ENCODE assay signal across 22 cellular contexts in genomic region chr5:143447983-143448382, GRCh38. TPM values are rescaled to one million over a fixed set of nuclear protein-coding genes. Genes with fewer than 3 reads are reported as not detected.
DNase-seq lines count a peak whose midpoint lies in the region; ATAC-seq and TF ChIP-seq lines count a peak whose summit lies in the region.
"Had no signal": no experiment of that assay in that cellular context is flagged by ENCODE, and none has a peak within 500 bp of the region (broad histone marks: within the 10 kb centered on the region; RNA-seq: fewer than 3 reads in every experiment).

No MANE protein-coding gene starts in this region.

- H3K4me1 Mint-ChIP-seq in activated CD8-positive, alpha-beta T cell treated with anti-CD3 and anti-CD28 coated beads for 36 hours (ENCODE audit: low read depth): peaks cover 23% of the 10 kb centered on the region
- peaks cover 4% of the 10 kb centered on the region for H3K4me1 Mint-ChIP-seq in activated CD8-positive, alpha-beta T cell treated with anti-CD3 and anti-CD28 coated beads, Interleukin-2, amount 10 ng/mL, durations not matched to agents 7 days and 5 days (ENCODE audit: low read depth)
- H3K4me1 Mint-ChIP-seq in stimulated activated memory B cell treated with anti-CD40 and anti-IgM and Interleukin-4, amounts not matched to agents 10 μg/mL and 1 μg/mL and 100 μg/mL, for 72 hours: peaks cover 10% of the 10 kb centered on the region
- H3K4me1 Mint-ChIP-seq in endothelial cell (ENCODE audit: unreplicated experiment): no peaks in the 10 kb centered on the region

- peak; percentile 59 for ATAC-seq in activated CD8-positive, alpha-beta T cell treated with anti-CD3 and anti-CD28 coated beads for 36 hours
- ATAC-seq in activated CD8-positive, alpha-beta T cell treated with anti-CD3 and anti-CD28 coated beads, Interleukin-2, amount 10 ng/mL, durations not matched to agents 7 days and 5 days: no peak
- ATAC-seq in GM18511 (IDR thresholded peaks at IDR 0.05; ENCODE audit: unreplicated experiment): peak; percentile 55
- peak; percentile 24 for ATAC-seq in stimulated activated memory B cell treated with anti-CD40 and anti-IgM and Interleukin-4, amounts not matched to agents 10 μg/mL and 1 μg/mL and 100 μg/mL, for 72 hours
- ATAC-seq: A549 had no signal

- WGBS in lower leg skin, 2 donors: 92 to 97% methylated on average over 1 of the region's 1 CpG
- WGBS in spleen, 5 donors: 86 to 100% (median 97%) methylated on average over 1 of the region's 1 CpG

- no peaks in the 10 kb centered on the region for H3K36me3 ChIP-seq in Loucy (ENCODE audit: insufficient read depth, low read length)
- no peaks in the 10 kb centered on the region for H3K36me3 ChIP-seq in spleen
- H3K36me3 ChIP-seq: sigmoid colon, SJCRH30, suprapubic skin had no signal

- H3K27me3 ChIP-seq in Loucy (ENCODE audit: insufficient read depth, low read length, poor library complexity, severe bottlenecking) (no peaks in the 10 kb centered on the region), spleen (replicated peaks in 1 of 7) (no peaks in the 10 kb centered on the region)
- H3K27me3 ChIP-seq: sigmoid colon, SJCRH30, suprapubic skin had no signal

- H3K9ac ChIP-seq in Loucy (ENCODE audit: low read depth, low read length, poor library complexity, severe bottlenecking): no peak overlapping the region

- no peaks in the 10 kb centered on the region for H3K27me3 Mint-ChIP-seq in activated CD8-positive, alpha-beta T cell treated with anti-CD3 and anti-CD28 coated beads for 36 hours
- H3K27me3 Mint-ChIP-seq in activated CD8-positive, alpha-beta T cell treated with anti-CD3 and anti-CD28 coated beads, Interleukin-2, amount 10 ng/mL, durations not matched to agents 7 days and 5 days (ENCODE audit: low read depth): no peaks in the 10 kb centered on the region
- no peaks in the 10 kb centered on the region for H3K27me3 Mint-ChIP-seq in stimulated activated memory B cell treated with anti-CD40 and anti-IgM and Interleukin-4, amounts not matched to agents 10 μg/mL and 1 μg/mL and 100 μg/mL, for 72 hours
- H3K27me3 Mint-ChIP-seq in endothelial cell (ENCODE audit: unreplicated experiment): no peaks in the 10 kb centered on the region

- TF ChIP-seq POLR2A in lower leg skin (IDR thresholded peaks at IDR 0.05): no peak
- TF ChIP-seq POLR2A in spleen (IDR thresholded peaks at IDR 0.05): no peak

- no peak for TF ChIP-seq CTCF in activated CD8-positive, alpha-beta T cell treated with anti-CD3 and anti-CD28 coated beads for 36 hours (IDR thresholded peaks at IDR 0.05)
- TF ChIP-seq CTCF in Loucy (conservative IDR thresholded peaks at IDR 0.05; ENCODE audit: low read length): no peak
- no peak for TF ChIP-seq CTCF in endothelial cell (IDR thresholded peaks at IDR 0.05; ENCODE audit: unreplicated experiment)
- TF ChIP-seq CTCF in lower leg skin (IDR thresholded peaks at IDR 0.05): no peak
- TF ChIP-seq CTCF in spleen (IDR thresholded peaks at IDR 0.05 in 8 of 11, conservative IDR thresholded peaks at IDR 0.05 in 3 of 11): no peak

- no peak overlapping the region for H3K27ac ChIP-seq in spleen
- H3K27ac ChIP-seq: sigmoid colon, SJCRH30, suprapubic skin had no signal

- H3F3A ChIP-seq in Loucy (ENCODE audit: low read depth): no peaks in the 10 kb centered on the region

- POLR2A ChIA-PET in activated CD8-positive, alpha-beta T cell treated with anti-CD3 and anti-CD28 coated beads for 36 hours (lab: Charles Lee): interaction anchor here (3.1 kb wide), 1 partner anchor 44 kb away, joined by 13 read pairs; the partner anchor contains the start of gene NR3C1
- POLR2A ChIA-PET in activated CD8-positive, alpha-beta T cell treated with anti-CD3 and anti-CD28 coated beads, Interleukin-2, amount 10 ng/mL, durations not matched to agents 7 days and 5 days (lab: Charles Lee): no interaction called here

- H3K4me3 ChIP-seq in Loucy (ENCODE audit: low read length, poor library complexity, severe bottlenecking) (no peak overlapping the region), lower leg skin (ENCODE audit: low read depth, poor library complexity, severe bottlenecking) (no peak overlapping the region), spleen (no peak overlapping the region)
- H3K4me3 ChIP-seq: A549, sigmoid colon, SJCRH30, suprapubic skin had no signal

- no peaks in the 10 kb centered on the region for H3K79me2 ChIP-seq in Loucy (ENCODE audit: insufficient read depth, low read length)

- peak overlapping the region; percentile 62 for H2AFZ ChIP-seq in Loucy (ENCODE audit: low read length)

- no peaks in the 10 kb centered on the region for H3K9me3 ChIP-seq in Loucy (ENCODE audit: insufficient read depth, low read depth, low read length)
- H3K9me3 ChIP-seq in spleen: no peaks in the 10 kb centered on the region
- H3K9me3 ChIP-seq: A549, sigmoid colon, SJCRH30, suprapubic skin had no signal

- no peak overlapping the region for H3K4me3 Mint-ChIP-seq in activated CD8-positive, alpha-beta T cell treated with anti-CD3 and anti-CD28 coated beads for 36 hours
- no peak overlapping the region for H3K4me3 Mint-ChIP-seq in activated CD8-positive, alpha-beta T cell treated with anti-CD3 and anti-CD28 coated beads, Interleukin-2, amount 10 ng/mL, durations not matched to agents 7 days and 5 days
- H3K4me3 Mint-ChIP-seq in stimulated activated memory B cell treated with anti-CD40 and anti-IgM and Interleukin-4, amounts not matched to agents 10 μg/mL and 1 μg/mL and 100 μg/mL, for 72 hours: no peak overlapping the region
- no peak overlapping the region for H3K4me3 Mint-ChIP-seq in endothelial cell (ENCODE audit: unreplicated experiment)
- H3K4me3 Mint-ChIP-seq: CD8-positive, alpha-beta T cell; nephron had no signal

- H3K4me1 ChIP-seq in Loucy (ENCODE audit: insufficient read depth, low read length, poor library complexity, severe bottlenecking) (no peaks in the 10 kb centered on the region), spleen (no peaks in the 10 kb centered on the region)
- H3K4me1 ChIP-seq: A549, sigmoid colon, SJCRH30, suprapubic skin had no signal

- no peak for DNase-seq in activated CD8-positive, alpha-beta T cell treated with anti-CD3 and anti-CD28 coated beads for 36 hours
- DNase-seq in activated CD8-positive, alpha-beta T cell treated with anti-CD3 and anti-CD28 coated beads, Interleukin-2, amount 10 ng/mL, durations not matched to agents 7 days and 5 days: no peak
- DNase-seq in endothelial cell (ENCODE audit: low spot score) (no peak), lower leg skin (ENCODE audit: low spot score in 2 of 2) (no peak), spleen (no peak)
- DNase-seq: activated CD8-positive, alpha-beta memory T cell treated with anti-CD3 and anti-CD28 coated beads, Interleukin-2, amount 50 U/mL, for 4 hours; activated gamma-delta T cell treated with Interleukin-2 at 50 U/mL for 16 hours; CD8-positive, alpha-beta T cell; cortex of kidney; effector memory CD4-positive, alpha-beta T cell; NCI-H446 treated with DMSO at 0.1 percent for 48 hours; NCI-H774; sigmoid colon; SJCRH30; stimulated activated CD4-positive, alpha-beta T cell treated with anti-CD3 and anti-CD28 coated beads, Interleukin-4, amount 100 ng/mL, for 24 hours; T-helper 9 cell had no signal

- H3K27ac Mint-ChIP-seq in activated CD8-positive, alpha-beta T cell treated with anti-CD3 and anti-CD28 coated beads for 36 hours: peak overlapping the region; percentile 16
- H3K27ac Mint-ChIP-seq in activated CD8-positive, alpha-beta T cell treated with anti-CD3 and anti-CD28 coated beads, Interleukin-2, amount 10 ng/mL, durations not matched to agents 7 days and 5 days: no peak overlapping the region
- no peak overlapping the region for H3K27ac Mint-ChIP-seq in stimulated activated memory B cell treated with anti-CD40 and anti-IgM and Interleukin-4, amounts not matched to agents 10 μg/mL and 1 μg/mL and 100 μg/mL, for 72 hours
- H3K27ac Mint-ChIP-seq in endothelial cell (ENCODE audit: unreplicated experiment): no peak overlapping the region
- H3K27ac Mint-ChIP-seq: CD8-positive, alpha-beta T cell; nephron had no signal

- CTCF ChIA-PET in activated CD8-positive, alpha-beta T cell treated with anti-CD3 and anti-CD28 coated beads for 36 hours (lab: Charles Lee): interaction anchor here (0.9 kb wide), 1 partner anchor 43 kb away, joined by 3 read pairs; no protein-coding TSS in a partner anchor
- CTCF ChIA-PET in activated CD8-positive, alpha-beta T cell treated with anti-CD3 and anti-CD28 coated beads, Interleukin-2, amount 10 ng/mL, durations not matched to agents 7 days and 5 days (lab: Charles Lee): interaction anchor here (0.9 kb wide), 1 partner anchor 11 kb away, joined by 3 read pairs; no protein-coding TSS in a partner anchor

- H3K9me2 ChIP-seq in Loucy (replicated peaks; ENCODE audit: low read depth, low read length): no peaks in the 10 kb centered on the region

- intact Hi-C loops in activated CD8-positive, alpha-beta T cell treated with anti-CD3 and anti-CD28 coated beads for 36 hours (cut with micrococcal nuclease): no loop called here
- intact Hi-C loops in lower leg skin (cut with DNase I; ENCODE audit: low total_unique reads): no loop called here
- intact Hi-C loops in spleen (cut with DNase I; ENCODE audit: low total_unique reads): no loop called here

- no peaks in the 10 kb centered on the region for H3K36me3 Mint-ChIP-seq in activated CD8-positive, alpha-beta T cell treated with anti-CD3 and anti-CD28 coated beads for 36 hours (ENCODE audit: low read depth)
- no peaks in the 10 kb centered on the region for H3K36me3 Mint-ChIP-seq in activated CD8-positive, alpha-beta T cell treated with anti-CD3 and anti-CD28 coated beads, Interleukin-2, amount 10 ng/mL, durations not matched to agents 7 days and 5 days (ENCODE audit: low read depth)
- H3K36me3 Mint-ChIP-seq in stimulated activated memory B cell treated with anti-CD40 and anti-IgM and Interleukin-4, amounts not matched to agents 10 μg/mL and 1 μg/mL and 100 μg/mL, for 72 hours: no peaks in the 10 kb centered on the region
- no peaks in the 10 kb centered on the region for H3K36me3 Mint-ChIP-seq in endothelial cell (ENCODE audit: low read depth, unreplicated experiment)
- H3K36me3 Mint-ChIP-seq: CD8-positive, alpha-beta T cell had no signal

- no peak overlapping the region for H3K4me2 ChIP-seq in Loucy (ENCODE audit: low read depth, low read length, poor library complexity, severe bottlenecking)
- H3K4me2 ChIP-seq: A549 had no signal

- H4K20me1 ChIP-seq in Loucy (ENCODE audit: insufficient read depth, low read length, poor library complexity, severe bottlenecking): no peaks in the 10 kb centered on the region

- H3K9me3 Mint-ChIP-seq in activated CD8-positive, alpha-beta T cell treated with anti-CD3 and anti-CD28 coated beads for 36 hours: no peaks in the 10 kb centered on the region
- H3K9me3 Mint-ChIP-seq in activated CD8-positive, alpha-beta T cell treated with anti-CD3 and anti-CD28 coated beads, Interleukin-2, amount 10 ng/mL, durations not matched to agents 7 days and 5 days (ENCODE audit: insufficient read depth): no peaks in the 10 kb centered on the region
- no peaks in the 10 kb centered on the region for H3K9me3 Mint-ChIP-seq in stimulated activated memory B cell treated with anti-CD40 and anti-IgM and Interleukin-4, amounts not matched to agents 10 μg/mL and 1 μg/mL and 100 μg/mL, for 72 hours
- no peaks in the 10 kb centered on the region for H3K9me3 Mint-ChIP-seq in endothelial cell (ENCODE audit: unreplicated experiment)
- H3K9me3 Mint-ChIP-seq: CD8-positive, alpha-beta T cell; nephron had no signal

RNA-seq across cellular contexts. Expression of gene NR3C1, which starts 44.5 kb away (rescaled TPM):
- total RNA-seq in activated CD8-positive, alpha-beta T cell treated with anti-CD3 and anti-CD28 coated beads for 36 hours: 10 to 100 TPM; 52.7 to 55.6 TPM
- 10 to 100 TPM; 54.9 to 55.5 TPM for total RNA-seq in activated CD8-positive, alpha-beta T cell treated with anti-CD3 and anti-CD28 coated beads, Interleukin-2, amount 10 ng/mL, durations not matched to agents 7 days and 5 days
- total RNA-seq in endothelial cell (ENCODE audit: unreplicated experiment) (9.9 TPM), lower leg skin (10 to 100 TPM; 40.4 to 55.0 (median 45.2) TPM), spleen (10 to 100 TPM; 58.4 to 97.8 (median 85.0) TPM)
- 10 to 100 TPM; 18.2 to 23.2 (median 20.6) TPM for polyA plus RNA-seq in spleen
